In genomic region chr5:51187953-51188591, GRCh38 we compare ENCODE assay signal across 15 cellular contexts.
"Had no signal": no experiment of that assay in that cellular context is flagged by ENCODE, and none has a peak within 500 bp of the region (broad histone marks: within the 10 kb centered on the region; RNA-seq: fewer than 3 reads in every experiment).

No MANE protein-coding gene starts in this region.

- H3K27ac ChIP-seq: brain microvascular endothelial cell, epithelial cell of prostate, gastrocnemius medialis, left ventricle myocardium inferior, testis, upper lobe of right lung had no signal

- DNase-seq: activated CD4-positive, alpha-beta T cell treated with anti-CD3 and anti-CD28 coated beads, Interleukin-2, amount 50 U/mL, for 4 hours; activated CD4-positive, CD25-positive, alpha-beta regulatory T cell treated with anti-CD3 and anti-CD28 coated beads, Interleukin-2, amount 50 U/mL, for 72 hours; activated naive CD4-positive, alpha-beta T cell treated with anti-CD3 and anti-CD28 coated beads, Interleukin-2, amount 50 U/mL, for 16 hours; activated T-cell treated with anti-CD3 and anti-CD28 coated beads, Interleukin-2, amount 50 U/mL, for 1 hour; amygdala; brain microvascular endothelial cell; effector memory CD4-positive, alpha-beta T cell; gastrocnemius medialis; kidney; left ventricle myocardium inferior; stimulated activated CD4-positive, alpha-beta T cell treated with anti-CD3 and anti-CD28 coated beads, Interleukin-4, amount 100 ng/mL, for 4 hours; stimulated activated naive CD8-positive, alpha-beta T cell treated with anti-CD3 and anti-CD28 coated beads, Interleukin-15, amount 100 ng/mL, for 72 hours; testis; upper lobe of right lung had no signal

- H3K4me1 ChIP-seq: gastrocnemius medialis, left ventricle myocardium inferior, testis, upper lobe of right lung had no signal

- H3K36me3 ChIP-seq: brain microvascular endothelial cell, gastrocnemius medialis, left ventricle myocardium inferior, upper lobe of right lung had no signal

- ATAC-seq: gastrocnemius medialis; stimulated activated naive CD8-positive, alpha-beta T cell treated with anti-CD3 and anti-CD28 coated beads, Interleukin-15, amount 100 ng/mL, for 72 hours; upper lobe of right lung had no signal

- H3K27me3 ChIP-seq: brain microvascular endothelial cell, gastrocnemius medialis, testis had no signal

- H3K9me3 ChIP-seq: gastrocnemius medialis, left ventricle myocardium inferior, testis, upper lobe of right lung had no signal

- H3K4me3 ChIP-seq: gastrocnemius medialis, left ventricle myocardium inferior, testis, upper lobe of right lung had no signal
